8 cellular contexts compared by ENCODE assay signal in the genomic region with DNA sequence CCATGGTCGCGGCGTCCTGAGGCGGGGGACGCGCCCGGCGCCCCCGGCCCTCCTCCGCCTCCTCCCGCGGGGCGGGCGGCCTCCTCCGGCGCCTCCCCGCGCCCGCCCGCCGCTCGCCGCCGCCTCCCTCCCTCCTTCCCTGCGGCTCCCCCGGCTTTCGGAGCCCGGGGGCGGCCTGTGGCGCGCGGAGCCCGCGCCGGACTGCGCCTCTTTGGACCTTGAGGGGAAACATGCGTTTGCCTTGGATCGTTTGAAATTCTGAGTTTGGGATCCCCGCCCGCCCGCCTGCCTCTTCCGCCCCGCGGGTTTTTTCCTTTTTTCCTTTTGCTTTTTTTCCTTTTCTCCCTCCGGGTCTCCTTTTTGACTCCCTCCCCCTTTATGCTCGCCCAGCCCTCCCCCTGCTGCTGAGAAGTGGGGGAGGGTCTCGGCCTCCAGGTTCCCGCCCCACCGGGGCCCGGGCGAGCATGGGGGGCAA. TPM values are rescaled to one million over a fixed set of nuclear protein-coding genes. Genes with fewer than 3 reads are reported as not detected.
DNase-seq lines count a peak whose midpoint lies in the region; TF ChIP-seq lines count a peak whose summit lies in the region.

No MANE protein-coding gene starts in this region.

- in situ Hi-C loops in GM13976 (cut with MboI; ENCODE audit: low sequenced_read_pairs, unreplicated experiment), result loop anchor here (10.0 kb wide), 1 partner anchor 106 kb away; no protein-coding TSS in a partner anchor

- H3K36me3 ChIP-seq in ascending aorta, result no peaks in the 10 kb centered on the region
- H3K36me3 ChIP-seq in skeletal muscle tissue (ENCODE audit: control insufficient read depth in 3 of 3, insufficient read depth in 3 of 3, low read length in 3 of 3), result peaks cover 0 to 4% (median 0%) of the 10 kb centered on the region in 3 donors

- no peaks in the 10 kb centered on the region for H3K27me3 ChIP-seq in ascending aorta
- no peaks in the 10 kb centered on the region for H3K27me3 ChIP-seq in skeletal muscle tissue (ENCODE audit: control insufficient read depth in 3 of 3, insufficient read depth in 3 of 3, low read length in 3 of 3)

- DNase-seq in GM13976 (ENCODE audit: low spot score), result peak; percentile 66
- DNase-seq in HFF-Myc (ENCODE audit: extremely low read depth, low read depth), result no peak
- peak; percentile 67 for DNase-seq in NCI-H69 (lab: John Stamatoyannopoulos, UW)
- peak in 1 of 2 donors; percentile 64 for DNase-seq in ascending aorta (ENCODE audit: low spot score in 2 of 2)
- no peak for DNase-seq in retina
- DNase-seq in NOMO-1 treated with DMSO at 0.1 percent for 48 hours (lab: John Stamatoyannopoulos, UW; ENCODE audit: unreplicated experiment), result no peak

- peak overlapping the region; percentile 60 to 83 (median 77) for H3K9ac ChIP-seq in skeletal muscle tissue (ENCODE audit: low read depth in 1 of 3, low read length in 3 of 3)

- H3K9me3 ChIP-seq in ascending aorta (no peaks in the 10 kb centered on the region), iPS-18c (ENCODE audit: control insufficient read depth, insufficient read depth, low read length) (no peaks in the 10 kb centered on the region), skeletal muscle tissue (ENCODE audit: control insufficient read depth in 3 of 3, low read length in 3 of 3) (no peaks in the 10 kb centered on the region)

- TF ChIP-seq CTCF in GM13976 (IDR thresholded peaks at IDR 0.05; ENCODE audit: borderline replicate concordance, control extremely low read depth, extremely low read depth, insufficient read depth, missing control alignments) (no peak), HFF-Myc (IDR thresholded peaks at IDR 0.05; ENCODE audit: low read depth, low read length, missing control alignments) (no peak), ascending aorta (IDR thresholded peaks at IDR 0.05) (no peak)

- H3K27ac ChIP-seq in ascending aorta, result peak overlapping the region; percentile 62 to 66
- H3K27ac ChIP-seq in skeletal muscle tissue (ENCODE audit: low read depth, low read length), result peak overlapping the region; percentile 72

- intact Hi-C loops in ascending aorta (cut with DNase I), result loop anchor here (1.0 to 2.0 kb wide), 3 partner anchors 14 to 46 kb away; no protein-coding TSS in a partner anchor

- peak overlapping the region; percentile 54 for H3K4me3 ChIP-seq in HFF-Myc (replicated peaks; ENCODE audit: low read depth, low read length)
- H3K4me3 ChIP-seq in ascending aorta, result peak overlapping the region; percentile 96 to 97
- peak overlapping the region; percentile 81 for H3K4me3 ChIP-seq in iPS-18c (ENCODE audit: insufficient read depth, low read depth, low read length)
- peak overlapping the region; percentile 83 to 93 (median 92) for H3K4me3 ChIP-seq in skeletal muscle tissue (ENCODE audit: low read length in 3 of 3)

- peaks cover 0 to 16% of the 10 kb centered on the region in 2 donors for H3K4me1 ChIP-seq in ascending aorta
- H3K4me1 ChIP-seq in skeletal muscle tissue (ENCODE audit: control insufficient read depth in 3 of 3, insufficient read depth in 3 of 3, low read length in 3 of 3), result peaks cover 30 to 39% (median 33%) of the 10 kb centered on the region in 3 donors

RNA-seq across cellular contexts. Expression of a gene that starts 0.4 kb away (rescaled TPM):
- total RNA-seq in ascending aorta, result 53.7 TPM
- total RNA-seq in skeletal muscle tissue, result 7.8 TPM

RNA-seq across cellular contexts. Expression of a gene that starts 14.3 kb away (rescaled TPM):
- total RNA-seq in ascending aorta (22.0 TPM), skeletal muscle tissue (16.7 TPM)

Comparison
In these comparisons a context has a peak if more than half of its experiments do, and no peak if none do; other contexts are left out.
1. DNase-seq: peak in GM13976 (single experiment) and NCI-H69 (single experiment); none in HFF-Myc (single experiment), retina (single experiment) and NOMO-1 treated with DMSO at 0.1 percent for 48 hours (single experiment).
2. Peak in every context shown above with its lines, with median percentiles within 50 percentile points of each other: H3K4me3 ChIP-seq.